In the genomic region with DNA sequence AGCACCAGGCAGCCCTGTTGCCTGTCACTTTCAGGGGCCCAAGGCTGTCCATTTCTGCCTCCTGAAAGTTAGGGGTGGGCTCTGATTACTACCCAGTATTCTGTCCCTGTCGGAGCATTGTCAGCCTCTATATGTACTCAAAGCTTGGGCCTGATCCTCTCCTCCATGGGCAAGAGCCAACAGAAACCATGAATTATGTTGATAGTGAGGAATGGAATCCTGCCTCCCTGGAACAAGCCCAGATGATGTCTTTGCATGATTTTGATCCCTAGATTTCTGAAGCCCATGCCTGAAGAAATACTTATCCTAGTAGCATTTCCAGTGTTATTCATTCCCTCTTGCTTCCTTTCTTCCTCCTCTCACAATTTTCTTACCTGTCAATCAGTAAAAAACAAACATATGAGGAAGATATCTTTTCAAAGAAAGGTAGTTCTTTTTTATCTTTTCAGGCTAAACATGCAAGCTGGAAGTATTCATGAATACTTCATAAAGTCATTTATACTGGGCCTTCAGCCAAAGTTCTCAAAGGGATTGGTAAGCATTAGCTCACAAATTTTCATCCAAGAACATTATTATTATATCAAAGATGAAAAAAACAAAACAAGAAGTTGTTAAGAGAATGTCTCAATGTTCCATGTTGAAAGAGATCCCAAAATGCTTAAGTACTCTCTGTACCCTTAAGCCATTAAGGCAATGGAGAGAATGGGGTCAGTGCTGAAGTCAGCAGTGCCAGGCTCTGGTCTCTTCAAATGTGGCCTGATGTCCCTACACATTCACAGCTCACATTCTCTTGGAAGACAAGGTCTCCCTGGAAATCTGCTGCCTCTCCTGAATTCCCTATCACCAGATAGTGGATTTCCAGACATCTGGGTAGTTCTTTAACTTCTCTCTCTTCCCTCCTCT, we compare ENCODE assay signal across 22 cellular contexts.
DNase-seq lines count a peak whose midpoint lies in the region; ATAC-seq, FAIRE-seq and TF ChIP-seq lines count a peak whose summit lies in the region.
"Had no signal": no experiment of that assay in that cellular context is flagged by ENCODE, and none has a peak within 500 bp of the region (broad histone marks: within the 10 kb centered on the region; RNA-seq: fewer than 3 reads in every experiment).

No MANE protein-coding gene starts in this region.

- 12 to 13% methylated on average over 1 of the region's 1 CpG for WGBS in aorta, 2 donors
- WGBS in small intestine, 3 donors = 70 to 78% (median 73%) methylated on average over 1 of the region's 1 CpG

- H3K9me3 ChIP-seq in neural progenitor cell (ENCODE audit: low read depth) (no peaks in the 10 kb centered on the region), aorta (ENCODE audit: control insufficient read depth, low read length) (no peaks in the 10 kb centered on the region), small intestine (ENCODE audit: control insufficient read depth, low read depth) (no peaks in the 10 kb centered on the region)
- no peaks in the 10 kb centered on the region for H3K9me3 ChIP-seq in CD4-positive, alpha-beta T cell (ENCODE audit: control insufficient read depth, low read length)
- H3K9me3 ChIP-seq: BLaER1 treated with 17β-estradiol and CSF1 and Interleukin-3, amounts not matched to agents 10 nM and 100 nM; SJCRH30 had no signal

- H3K4me3 Mint-ChIP-seq in neural progenitor cell = no peak overlapping the region
- H3K4me3 Mint-ChIP-seq in CD4-positive, alpha-beta T cell = no peak overlapping the region
- H3K4me3 Mint-ChIP-seq: activated T-helper 17 cell treated with anti-CD3 and anti-CD28 coated beads, Interleukin-2, amount 50 U/mL, for 72 hours; endodermal cell; memory B cell; nephron progenitor cell had no signal

- H3K27me3 ChIP-seq in bronchial epithelial cell (ENCODE audit: control insufficient read depth, insufficient read depth, low read length) = peaks cover 2% of the 10 kb centered on the region
- H3K27me3 ChIP-seq in neural progenitor cell = no peaks in the 10 kb centered on the region
- H3K27me3 ChIP-seq in aorta (ENCODE audit: control insufficient read depth in 1 of 2, insufficient read depth in 2 of 2, low read length in 1 of 2) = no peaks in the 10 kb centered on the region
- no peaks in the 10 kb centered on the region for H3K27me3 ChIP-seq in small intestine (ENCODE audit: control insufficient read depth in 2 of 2, insufficient read depth in 2 of 2, low read length in 2 of 2)
- peaks cover 4% of the 10 kb centered on the region for H3K27me3 ChIP-seq in CD4-positive, alpha-beta T cell (ENCODE audit: control insufficient read depth, insufficient read depth, low read length)
- H3K27me3 ChIP-seq: BLaER1 treated with 17β-estradiol and CSF1 and Interleukin-3, amounts not matched to agents 10 nM and 100 nM; SJCRH30 had no signal

- H3K9me3 Mint-ChIP-seq in neural progenitor cell = peaks cover 11% of the 10 kb centered on the region
- no peaks in the 10 kb centered on the region for H3K9me3 Mint-ChIP-seq in CD4-positive, alpha-beta T cell
- H3K9me3 Mint-ChIP-seq: activated T-helper 17 cell treated with anti-CD3 and anti-CD28 coated beads, Interleukin-2, amount 50 U/mL, for 72 hours had no signal

- H3K36me3 ChIP-seq in bronchial epithelial cell (ENCODE audit: control insufficient read depth, insufficient read depth, low read length) (no peaks in the 10 kb centered on the region), neural progenitor cell (no peaks in the 10 kb centered on the region), aorta (ENCODE audit: control insufficient read depth in 1 of 2, insufficient read depth in 2 of 2, low read length in 1 of 2) (no peaks in the 10 kb centered on the region), small intestine (ENCODE audit: control insufficient read depth in 2 of 2, insufficient read depth in 2 of 2, low read length in 2 of 2) (no peaks in the 10 kb centered on the region)
- H3K36me3 ChIP-seq: BLaER1 treated with 17β-estradiol and CSF1 and Interleukin-3, amounts not matched to agents 10 nM and 100 nM; SJCRH30 had no signal

- H3K4me1 ChIP-seq in neural progenitor cell (peaks cover 12% of the 10 kb centered on the region), aorta (ENCODE audit: control insufficient read depth in 1 of 2, insufficient read depth in 2 of 2, low read length in 2 of 2) (peaks cover 0 to 4% of the 10 kb centered on the region in 2 donors), small intestine (ENCODE audit: control insufficient read depth in 2 of 2, insufficient read depth in 1 of 2, low read depth in 1 of 2, low read length in 1 of 2) (no peaks in the 10 kb centered on the region)
- H3K4me1 ChIP-seq: BLaER1 treated with 17β-estradiol and CSF1 and Interleukin-3, amounts not matched to agents 10 nM and 100 nM; SJCRH30 had no signal

- H3K27me3 Mint-ChIP-seq in neural progenitor cell (ENCODE audit: insufficient read depth, low read depth) = peaks cover 6% of the 10 kb centered on the region
- peaks cover 11% of the 10 kb centered on the region for H3K27me3 Mint-ChIP-seq in CD4-positive, alpha-beta T cell

- no peaks in the 10 kb centered on the region for H4K20me1 ChIP-seq in neural progenitor cell (ENCODE audit: low read depth)
- H4K20me1 ChIP-seq: BLaER1 treated with 17β-estradiol and CSF1 and Interleukin-3, amounts not matched to agents 10 nM and 100 nM had no signal

- H3K27ac ChIP-seq in neural progenitor cell (no peak overlapping the region), aorta (ENCODE audit: low read depth in 1 of 2, low read length in 2 of 2) (peak overlapping the region; percentile 50 to 57), small intestine (ENCODE audit: low read depth in 1 of 2, low read length in 1 of 2) (no peak overlapping the region)
- no peak overlapping the region for H3K27ac ChIP-seq in CD4-positive, alpha-beta T cell (ENCODE audit: low read depth, low read length)
- H3K27ac ChIP-seq: BLaER1 treated with 17β-estradiol and CSF1 and Interleukin-3, amounts not matched to agents 10 nM and 100 nM; SJCRH30 had no signal

- FAIRE-seq in bronchial epithelial cell (lab: Jason Lieb, UNC) = no peak
- no peak for FAIRE-seq in small intestine (lab: Jason Lieb, UNC)
- FAIRE-seq: H54 had no signal

- no peak overlapping the region for H3K9ac ChIP-seq in neural progenitor cell
- H3K9ac ChIP-seq: BLaER1 treated with 17β-estradiol and CSF1 and Interleukin-3, amounts not matched to agents 10 nM and 100 nM had no signal

- POLR2A ChIA-PET in CD4-positive, alpha-beta T cell (lab: Charles Lee) = no interaction called here

- H3K36me3 Mint-ChIP-seq in neural progenitor cell = no peaks in the 10 kb centered on the region
- no peaks in the 10 kb centered on the region for H3K36me3 Mint-ChIP-seq in CD4-positive, alpha-beta T cell (ENCODE audit: low read depth)
- H3K36me3 Mint-ChIP-seq: memory B cell had no signal

- no peaks in the 10 kb centered on the region for H3F3A ChIP-seq in neural progenitor cell (ENCODE audit: low read depth)

- peak; percentile 71 for ATAC-seq in aorta (ENCODE audit: low FRiP score)
- no peak for ATAC-seq in CD4-positive, alpha-beta T cell (ENCODE audit: poor library complexity)
- ATAC-seq: activated CD4-positive, CD25-positive, alpha-beta regulatory T cell treated with anti-CD3 and anti-CD28 coated beads, Interleukin-2, amount 50 U/mL, for 24 hours had no signal

- peaks cover 10% of the 10 kb centered on the region for H3K4me1 Mint-ChIP-seq in neural progenitor cell
- H3K4me1 Mint-ChIP-seq in CD4-positive, alpha-beta T cell (ENCODE audit: low read depth) = no peaks in the 10 kb centered on the region
- H3K4me1 Mint-ChIP-seq: activated T-helper 17 cell treated with anti-CD3 and anti-CD28 coated beads, Interleukin-2, amount 50 U/mL, for 72 hours; memory B cell had no signal

- CTCF ChIA-PET in CD4-positive, alpha-beta T cell (lab: Charles Lee) = no interaction called here

- no peak overlapping the region for H3K27ac Mint-ChIP-seq in neural progenitor cell
- no peak overlapping the region for H3K27ac Mint-ChIP-seq in CD4-positive, alpha-beta T cell
- H3K27ac Mint-ChIP-seq: activated T-helper 17 cell treated with anti-CD3 and anti-CD28 coated beads, Interleukin-2, amount 50 U/mL, for 72 hours; endodermal cell; memory B cell; nephron progenitor cell had no signal

- TF ChIP-seq CTCF in bronchial epithelial cell (IDR thresholded peaks at IDR 0.05; ENCODE audit: insufficient read depth, low read length, severe bottlenecking) = no peak
- no peak for TF ChIP-seq CTCF in fibroblast of the aortic adventitia (IDR thresholded peaks at IDR 0.05; ENCODE audit: insufficient read depth, low read length)
- TF ChIP-seq CTCF in neural progenitor cell (IDR thresholded peaks at IDR 0.05) = no peak
- TF ChIP-seq CTCF in CD4-positive, alpha-beta T cell (IDR thresholded peaks at IDR 0.05) = no peak

- H2AFZ ChIP-seq in neural progenitor cell (replicated peaks) = peak overlapping the region; percentile 34

- DNase-seq in bronchial epithelial cell (ENCODE audit: low read depth) (peak; percentile 24), fibroblast of the aortic adventitia (ENCODE audit: low read depth) (peak; percentile 32), neural progenitor cell (ENCODE audit: low spot score) (no peak), aorta (no peak), small intestine (no peak)
- DNase-seq in stimulated activated CD4-positive, alpha-beta T cell treated with anti-CD3 and anti-CD28 coated beads, Interleukin-2, amount 100 ng/mL, for 48 hours = no peak
- DNase-seq in CD4-positive, alpha-beta T cell = no peak
- DNase-seq: central memory CD4-positive, alpha-beta T cell; DMS53; endodermal cell; KBM-7; NCI-H1092 treated with DMSO at 0.1 percent for 48 hours; NCI-H526 treated with DMSO at 0.1 percent for 48 hours; nephron progenitor cell; SJCRH30; stimulated activated CD4-positive, alpha-beta T cell treated with anti-CD3 and anti-CD28 coated beads, Interleukin-1b, Interleukin-23, amount 100 ng/mL, for 48 hours; T-helper 2 cell had no signal

- intact Hi-C loops in aorta (cut with DNase I) = no loop called here
- intact Hi-C loops in CD4-positive, alpha-beta T cell (cut with DNase I, micrococcal nuclease) = no loop called here

- H3K4me3 ChIP-seq in bronchial epithelial cell (ENCODE audit: low read depth, low read length) (no peak overlapping the region), fibroblast of the aortic adventitia (ENCODE audit: low read depth, low read length) (no peak overlapping the region), neural progenitor cell (no peak overlapping the region), aorta (ENCODE audit: low read length in 2 of 2) (no peak overlapping the region), small intestine (ENCODE audit: low read depth in 1 of 2, low read length in 2 of 2) (no peak overlapping the region)
- H3K4me3 ChIP-seq: BLaER1 treated with 17β-estradiol and CSF1 and Interleukin-3, amounts not matched to agents 10 nM and 100 nM; SJCRH30 had no signal

- H3K79me2 ChIP-seq in neural progenitor cell (ENCODE audit: low read depth) = no peaks in the 10 kb centered on the region

- no peak overlapping the region for H3K4me2 ChIP-seq in neural progenitor cell
- H3K4me2 ChIP-seq: BLaER1 treated with 17β-estradiol and CSF1 and Interleukin-3, amounts not matched to agents 10 nM and 100 nM had no signal

Comparison
In these comparisons a context has a peak if more than half of its experiments do, and no peak if none do; other contexts are left out.
1. DNase-seq: peak in bronchial epithelial cell (single experiment) and fibroblast of the aortic adventitia (single experiment); none in neural progenitor cell (single experiment), aorta (0 of 2), small intestine (single experiment), stimulated activated CD4-positive, alpha-beta T cell treated with anti-CD3 and anti-CD28 coated beads, Interleukin-2, amount 100 ng/mL, for 48 hours (0 of 2) and CD4-positive, alpha-beta T cell (0 of 10).
2. H3K27ac ChIP-seq: peak in aorta (2 of 2); none in neural progenitor cell (single experiment), small intestine (0 of 2) and CD4-positive, alpha-beta T cell (single experiment).